Comparison of ENCODE assay signal across 12 cellular contexts in genomic region chr20:23407770-23408467, GRCh38. TPM values are rescaled to one million over a fixed set of nuclear protein-coding genes. Genes with fewer than 3 reads are reported as not detected.
DNase-seq lines count a peak whose midpoint lies in the region; ATAC-seq and TF ChIP-seq lines count a peak whose summit lies in the region.
"Had no signal": no experiment of that assay in that cellular context is flagged by ENCODE, and none has a peak within 500 bp of the region (broad histone marks: within the 10 kb centered on the region; RNA-seq: fewer than 3 reads in every experiment).

No MANE protein-coding gene starts in this region.

- H3K4me1 ChIP-seq in gastroesophageal sphincter: peaks cover 3 to 76% (median 8%) of the 10 kb centered on the region in 3 donors

- no peak overlapping the region for H3K27ac ChIP-seq in gastroesophageal sphincter
- H3K27ac ChIP-seq: esophagus squamous epithelium had no signal

- H3K36me3 ChIP-seq in gastroesophageal sphincter: no peaks in the 10 kb centered on the region
- H3K36me3 ChIP-seq: esophagus squamous epithelium had no signal

- WGBS in gastroesophageal sphincter (ENCODE audit: low coverage in 1 of 2), 2 donors: 84 to 93% methylated on average over 2 of the region's 2 CpGs

- peak; percentile 84 for ATAC-seq in HG02678 (IDR thresholded peaks at IDR 0.05; ENCODE audit: unreplicated experiment)
- no peak for ATAC-seq in gastroesophageal sphincter
- ATAC-seq: right cardiac atrium had no signal

- H3K27me3 ChIP-seq in gastroesophageal sphincter: no peaks in the 10 kb centered on the region
- H3K27me3 ChIP-seq: esophagus squamous epithelium had no signal

- H3K4me3 ChIP-seq in gastroesophageal sphincter: no peak overlapping the region
- H3K4me3 ChIP-seq: esophagus squamous epithelium had no signal

- peak; percentile 10 for DNase-seq in stimulated activated CD4-positive, alpha-beta T cell treated with anti-CD3 and anti-CD28 coated beads, Interleukin-15, amount 100 ng/mL, for 24 hours
- DNase-seq in stimulated activated CD4-positive, alpha-beta T cell treated with anti-CD3 and anti-CD28 coated beads, Interleukin-12 subunit alpha, Interleukin-12 subunit beta, amount 100 ng/mL, for 4 hours: no peak
- DNase-seq in T-helper 22 cell (ENCODE audit: low read depth): peak; percentile 7
- no peak for DNase-seq in NCI-H526 (lab: John Stamatoyannopoulos, UW)
- no peak for DNase-seq in dermis blood vessel endothelial cell
- no peak for DNase-seq in DMS153 treated with DMSO at 0.1 percent for 48 hours (lab: John Stamatoyannopoulos, UW; ENCODE audit: unreplicated experiment)
- DNase-seq: esophagus squamous epithelium, NCI-H748 treated with DMSO at 0.1 percent for 48 hours, right cardiac atrium, SW 1271 had no signal

- no peaks in the 10 kb centered on the region for H3K9me3 ChIP-seq in gastroesophageal sphincter
- H3K9me3 ChIP-seq: esophagus squamous epithelium had no signal

- no peak for TF ChIP-seq CTCF in gastroesophageal sphincter (IDR thresholded peaks at IDR 0.05)

- TF ChIP-seq EP300 in gastroesophageal sphincter (IDR thresholded peaks at IDR 0.05): no peak

- no peak for TF ChIP-seq POLR2A in gastroesophageal sphincter (IDR thresholded peaks at IDR 0.05)

RNA-seq across cellular contexts. Expression of gene NAPB, which starts 13.4 kb away (rescaled TPM):
- total RNA-seq in gastroesophageal sphincter: 10 to 100 TPM; 14.0 to 20.1 (median 18.1) TPM
- total RNA-seq in dermis blood vessel endothelial cell: 8.2 and 12.1 TPM in 2 replicates

RNA-seq across cellular contexts. Expression of gene CSTL1, which starts 31.6 kb away (rescaled TPM):
- total RNA-seq in gastroesophageal sphincter (not detected), dermis blood vessel endothelial cell (not detected in 2 replicates)
- total RNA-seq: esophagus squamous epithelium, right cardiac atrium had no signal

RNA-seq across cellular contexts. Expression of gene CST11, which starts 44.8 kb away (rescaled TPM):
- not detected for total RNA-seq in gastroesophageal sphincter
- total RNA-seq in dermis blood vessel endothelial cell: not detected in 2 replicates
- total RNA-seq: esophagus squamous epithelium, right cardiac atrium had no signal

RNA-seq across cellular contexts. Expression of gene GZF1, which starts 45.9 kb away (rescaled TPM):
- total RNA-seq in gastroesophageal sphincter (10 to 100 TPM; 13.5 to 18.8 (median 17.4) TPM), dermis blood vessel endothelial cell (19.1 and 31.5 TPM in 2 replicates)

RNA-seq across cellular contexts. Expression of gene NXT1, which starts 57.3 kb away (rescaled TPM):
- total RNA-seq in gastroesophageal sphincter (10 to 100 TPM; 21.3 to 42.0 (median 26.5) TPM), dermis blood vessel endothelial cell (24.8 and 36.2 TPM in 2 replicates)

Comparison
In these comparisons a context has a peak if more than half of its experiments do, and no peak if none do; other contexts are left out.
1. DNase-seq: peak in stimulated activated CD4-positive, alpha-beta T cell treated with anti-CD3 and anti-CD28 coated beads, Interleukin-15, amount 100 ng/mL, for 24 hours (single experiment) and T-helper 22 cell (single experiment); none in stimulated activated CD4-positive, alpha-beta T cell treated with anti-CD3 and anti-CD28 coated beads, Interleukin-12 subunit alpha, Interleukin-12 subunit beta, amount 100 ng/mL, for 4 hours (single experiment), NCI-H526 (0 of 2), dermis blood vessel endothelial cell (single experiment) and DMS153 treated with DMSO at 0.1 percent for 48 hours (single experiment).